ENCODE assay signal across 2 cellular contexts in the genomic region with DNA sequence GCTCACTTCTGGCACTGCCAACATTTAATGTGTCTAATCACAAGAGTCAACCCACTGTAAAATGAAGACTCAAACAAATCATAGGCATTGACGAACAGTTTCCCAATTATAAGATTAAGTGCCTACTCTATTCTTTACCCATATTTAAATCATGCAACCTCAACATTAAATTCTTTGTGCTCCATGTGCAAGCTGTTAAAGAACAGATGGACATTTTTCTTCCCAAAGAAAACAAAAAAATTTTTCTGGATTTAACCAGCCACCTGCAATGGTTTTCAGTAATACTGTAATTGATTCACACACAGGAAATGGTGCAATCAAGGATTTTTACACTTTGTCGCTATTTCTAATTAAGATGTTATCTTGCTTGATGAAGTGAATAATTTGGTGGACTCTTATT.
TF ChIP-seq lines count a peak whose summit lies in the region.

No MANE protein-coding gene starts in this region.

TF ChIP-seq in HCT116, 20 proteins besides CTCF, POLR2A, EP300 and RAD21:
- 0 out of 2 replicates have a peak, but pooled peaks have one; percentile 4 for TF ChIP-seq POLR2AphosphoS5 (IDR thresholded peaks at IDR 0.05; ENCODE audit: low read depth, low read length)
- no peak for TF ChIP-seq CBX3 (IDR thresholded peaks at IDR 0.05; ENCODE audit: low read depth)
- TF ChIP-seq ZBTB33 (IDR thresholded peaks at IDR 0.05; ENCODE audit: extremely low read depth, insufficient replicate concordance, low read length) = no peak

TF ChIP-seq in GM12878, 131 proteins besides CTCF, POLR2A, EP300 and RAD21:
- no peak for TF ChIP-seq RFX5 (IDR thresholded peaks at IDR 0.05; ENCODE audit: low read depth, low read length)
- TF ChIP-seq USF1 (IDR thresholded peaks at IDR 0.05; ENCODE audit: borderline replicate concordance, extremely low read length, insufficient read depth, low read depth, low read length) = no peak
- TF ChIP-seq MXI1 (IDR thresholded peaks at IDR 0.05; ENCODE audit: low read depth, low read length) = no peak
